Comparison of ENCODE assay signal across 1 cellular context in genomic region chr4:7130610-7131211, GRCh38.
A peak's percentile ranks its signal among the peaks of the same experiment; 100 is the strongest.
TF ChIP-seq lines count a peak whose summit lies in the region.

No MANE protein-coding gene starts in this region.

TF ChIP-seq in K562, 482 proteins besides CTCF, POLR2A, EP300 and RAD21:
- TF ChIP-seq ZNF174 (CRISPR knock-in tag; IDR thresholded peaks at IDR 0.05) (no peak), ZNF274 (IDR thresholded peaks at IDR 0.05; ENCODE audit: borderline replicate concordance, low read depth, low read length) (no peak), ETV5 (CRISPR knock-in tag; IDR thresholded peaks at IDR 0.05; ENCODE audit: low read depth) (no peak), FOXM1 (IDR thresholded peaks at IDR 0.05; ENCODE audit: low read depth) (no peak), FOXM1 (CRISPR knock-in tag; IDR thresholded peaks at IDR 0.05; ENCODE audit: low read depth) (no peak), FIP1L1 (IDR thresholded peaks at IDR 0.05; ENCODE audit: low read depth, low read length, poor library complexity, severe bottlenecking) (no peak), ZNF239 (CRISPR knock-in tag; IDR thresholded peaks at IDR 0.05) (no peak), HDAC1 (IDR thresholded peaks at IDR 0.05) (peak in 1 of 2 experiments; percentile 30; a peak in 1 of 4 replicates), RCOR1 (IDR thresholded peaks at IDR 0.05; ENCODE audit: borderline replicate concordance in 1 of 2, low read depth in 2 of 2, low read length in 2 of 2) (no peak), SIN3B (IDR thresholded peaks at IDR 0.05; ENCODE audit: low read depth) (no peak), PHF20 (IDR thresholded peaks at IDR 0.05; ENCODE audit: partially characterized antibody) (peak; percentile 62), NR2C2 (CRISPR knock-in tag; IDR thresholded peaks at IDR 0.05) (no peak), NR2C2 (tag; IDR thresholded peaks at IDR 0.05) (no peak), SMARCB1 (IDR thresholded peaks at IDR 0.05; ENCODE audit: insufficient read length, low read depth) (no peak), PRDM10 (IDR thresholded peaks at IDR 0.05; ENCODE audit: partially characterized antibody) (no peak), STAT5A (IDR thresholded peaks at IDR 0.05; ENCODE audit: borderline replicate concordance, low read length) (no peak), ZBTB26 (CRISPR knock-in tag; IDR thresholded peaks at IDR 0.05) (0 out of 2 replicates have a peak, but pooled peaks have one; percentile 15), ZNF764 (CRISPR knock-in tag; IDR thresholded peaks at IDR 0.05; ENCODE audit: low read depth) (no peak), ATF7 (IDR thresholded peaks at IDR 0.05) (no peak), ADNP (tag; IDR thresholded peaks at IDR 0.05) (0 out of 2 replicates have a peak, but pooled peaks have one; percentile 3), ZNF143 (CRISPR knock-in tag; IDR thresholded peaks at IDR 0.05) (no peak), MECOM (CRISPR knock-in tag; IDR thresholded peaks at IDR 0.05) (no peak), TSC22D4 (tag; IDR thresholded peaks at IDR 0.05) (peak; percentile 63; the same call in 1 of the 2 replicates), HDGF (IDR thresholded peaks at IDR 0.05) (0 out of 2 replicates have a peak, but pooled peaks have one; percentile 15), HDAC6 (IDR thresholded peaks at IDR 0.05; ENCODE audit: low read depth, low read length) (no peak), DDX20 (tag; IDR thresholded peaks at IDR 0.05; ENCODE audit: low read depth) (no peak), PURB (CRISPR knock-in tag; IDR thresholded peaks at IDR 0.05; ENCODE audit: low read depth) (no peak), ZFX (CRISPR knock-in tag; IDR thresholded peaks at IDR 0.05) (no peak), E2F1 (CRISPR knock-in tag; IDR thresholded peaks at IDR 0.05) (no peak), EGR1 (conservative IDR thresholded peaks at IDR 0.05) (0 out of 2 replicates have a peak, but pooled peaks have one; percentile 14), RNF2 (IDR thresholded peaks at IDR 0.05) (no peak), LCOR (CRISPR knock-in tag; IDR thresholded peaks at IDR 0.05) (no peak), ZNF668 (CRISPR knock-in tag; IDR thresholded peaks at IDR 0.05) (no peak), NBN (IDR thresholded peaks at IDR 0.05; ENCODE audit: low read depth) (no peak), ZNF511 (CRISPR knock-in tag; IDR thresholded peaks at IDR 0.05) (no peak), SMAD2 (IDR thresholded peaks at IDR 0.05; ENCODE audit: low read depth, low read length) (no peak), ARID4B (CRISPR knock-in tag; IDR thresholded peaks at IDR 0.05) (no peak), FOXK2 (conservative IDR thresholded peaks at IDR 0.05 in 1 of 2, IDR thresholded peaks at IDR 0.05 in 1 of 2; ENCODE audit: low read depth in 2 of 2) (no peak), POLR3A (IDR thresholded peaks at IDR 0.05; ENCODE audit: borderline replicate concordance, extremely low read depth, insufficient read depth, insufficient read length) (no peak), PHB2 (IDR thresholded peaks at IDR 0.05; ENCODE audit: low read depth) (0 out of 2 replicates have a peak, but pooled peaks have one; percentile 8), CBX5 (IDR thresholded peaks at IDR 0.05; ENCODE audit: borderline replicate concordance, low read depth) (no peak), ZNF282 (CRISPR knock-in tag; IDR thresholded peaks at IDR 0.05) (no peak), ZNF75A (CRISPR knock-in tag; IDR thresholded peaks at IDR 0.05) (no peak), ELF4 (CRISPR knock-in tag; IDR thresholded peaks at IDR 0.05) (no peak)
